Comparison of ENCODE assay signal across 1 cellular context in genomic region chr22:46528121-46528610, GRCh38.
A peak's percentile ranks its signal among the peaks of the same experiment; 100 is the strongest.
TF ChIP-seq lines count a peak whose summit lies in the region.

No MANE protein-coding gene starts in this region.

TF ChIP-seq in HepG2, 621 proteins besides CTCF, POLR2A, EP300 and RAD21 (continued from another document and continues in another):
- no peak for TF ChIP-seq THAP7 (CRISPR knock-in tag; IDR thresholded peaks at IDR 0.05)
- TF ChIP-seq HOMEZ (CRISPR knock-in tag; IDR thresholded peaks at IDR 0.05; ENCODE audit: low read depth): peak; percentile 71; the same call in 1 of the 2 replicates
- peak; percentile 42; the same call in 1 of the 2 replicates for TF ChIP-seq ZKSCAN8 (CRISPR knock-in tag; IDR thresholded peaks at IDR 0.05; ENCODE audit: borderline replicate concordance)
- TF ChIP-seq ZNF687 (CRISPR knock-in tag; IDR thresholded peaks at IDR 0.05): no peak
- TF ChIP-seq KDM5B (CRISPR knock-in tag; IDR thresholded peaks at IDR 0.05; ENCODE audit: borderline replicate concordance): no peak
- no peak for TF ChIP-seq ZNF432 (CRISPR knock-in tag; IDR thresholded peaks at IDR 0.05; ENCODE audit: borderline replicate concordance)
- no peak for TF ChIP-seq ZMAT3 (CRISPR knock-in tag; conservative IDR thresholded peaks at IDR 0.05)
- TF ChIP-seq MTF2 (CRISPR knock-in tag; IDR thresholded peaks at IDR 0.05; ENCODE audit: borderline replicate concordance): no peak
- TF ChIP-seq MYNN (CRISPR knock-in tag; IDR thresholded peaks at IDR 0.05; ENCODE audit: low read depth): no peak
- no peak for TF ChIP-seq ZBTB20 (CRISPR knock-in tag; IDR thresholded peaks at IDR 0.05; ENCODE audit: borderline replicate concordance, low read depth)
- TF ChIP-seq ZZZ3 (CRISPR knock-in tag; IDR thresholded peaks at IDR 0.05; ENCODE audit: borderline replicate concordance): no peak
- no peak for TF ChIP-seq ATAD3A (CRISPR knock-in tag; IDR thresholded peaks at IDR 0.05)
- no peak for TF ChIP-seq HBP1 (CRISPR knock-in tag; IDR thresholded peaks at IDR 0.05; ENCODE audit: low read depth)
- no peak for TF ChIP-seq ZNF713 (CRISPR knock-in tag; IDR thresholded peaks at IDR 0.05)
- no peak for TF ChIP-seq ZNF616 (CRISPR knock-in tag; IDR thresholded peaks at IDR 0.05; ENCODE audit: low read depth)
- TF ChIP-seq SOX6 (IDR thresholded peaks at IDR 0.05): no peak
- peak; percentile 94 for TF ChIP-seq SOX6 (CRISPR knock-in tag; IDR thresholded peaks at IDR 0.05)
- TF ChIP-seq E2F2 (CRISPR knock-in tag; IDR thresholded peaks at IDR 0.05; ENCODE audit: borderline replicate concordance): no peak
- TF ChIP-seq FOXJ3 (CRISPR knock-in tag; IDR thresholded peaks at IDR 0.05; ENCODE audit: borderline replicate concordance): peak; percentile 49; the same call in 1 of the 2 replicates
- no peak for TF ChIP-seq ZNF577 (CRISPR knock-in tag; IDR thresholded peaks at IDR 0.05; ENCODE audit: borderline replicate concordance, low read depth)
- no peak; the same call in 1 of the 2 replicates for TF ChIP-seq FOXA1 (IDR thresholded peaks at IDR 0.05)
- peak; percentile 80 for TF ChIP-seq FOXA1 (CRISPR knock-in tag; IDR thresholded peaks at IDR 0.05)
- peak; percentile 58 for TF ChIP-seq SALL1 (CRISPR knock-in tag; IDR thresholded peaks at IDR 0.05)
- no peak for TF ChIP-seq USF2 (IDR thresholded peaks at IDR 0.05; ENCODE audit: low read depth, low read length)
- TF ChIP-seq USF2 (CRISPR knock-in tag; IDR thresholded peaks at IDR 0.05; ENCODE audit: borderline replicate concordance): no peak
- no peak for TF ChIP-seq LBX2 (CRISPR knock-in tag; IDR thresholded peaks at IDR 0.05; ENCODE audit: borderline replicate concordance)
- TF ChIP-seq FOXC1 (CRISPR knock-in tag; IDR thresholded peaks at IDR 0.05; ENCODE audit: borderline replicate concordance): no peak
- no peak for TF ChIP-seq TRAFD1 (CRISPR knock-in tag; IDR thresholded peaks at IDR 0.05; ENCODE audit: borderline replicate concordance)
- TF ChIP-seq ZKSCAN5 (CRISPR knock-in tag; IDR thresholded peaks at IDR 0.05): no peak
- TF ChIP-seq THAP11 (CRISPR knock-in tag; IDR thresholded peaks at IDR 0.05): peak; percentile 70
- TF ChIP-seq THRA (CRISPR knock-in tag; IDR thresholded peaks at IDR 0.05; ENCODE audit: borderline replicate concordance): 0 out of 2 replicates have a peak, but pooled peaks have one; percentile 35
- no peak for TF ChIP-seq KMT2A (CRISPR knock-in tag; IDR thresholded peaks at IDR 0.05)
- TF ChIP-seq ZFP37 (CRISPR knock-in tag; IDR thresholded peaks at IDR 0.05; ENCODE audit: borderline replicate concordance): no peak
- no peak; the same call in 1 of the 2 replicates for TF ChIP-seq ZNF816 (CRISPR knock-in tag; IDR thresholded peaks at IDR 0.05; ENCODE audit: borderline replicate concordance)
- TF ChIP-seq PAF1 (CRISPR knock-in tag; IDR thresholded peaks at IDR 0.05): no peak
- TF ChIP-seq ELF1 (CRISPR knock-in tag; IDR thresholded peaks at IDR 0.05): peak; percentile 55
- no peak for TF ChIP-seq TEF (CRISPR knock-in tag; IDR thresholded peaks at IDR 0.05)
- no peak for TF ChIP-seq ZFYVE20 (CRISPR knock-in tag; IDR thresholded peaks at IDR 0.05; ENCODE audit: borderline replicate concordance, low read depth)
- TF ChIP-seq ZNF383 (CRISPR knock-in tag; IDR thresholded peaks at IDR 0.05; ENCODE audit: borderline replicate concordance): no peak
- TF ChIP-seq ZNF354B (CRISPR knock-in tag; IDR thresholded peaks at IDR 0.05): no peak
- no peak for TF ChIP-seq PATZ1 (CRISPR knock-in tag; IDR thresholded peaks at IDR 0.05)
- TF ChIP-seq TBX2 (CRISPR knock-in tag; IDR thresholded peaks at IDR 0.05; ENCODE audit: borderline replicate concordance): peak; percentile 60; the same call in 1 of the 2 replicates
- TF ChIP-seq AGO2 (optimal IDR thresholded peaks at IDR 0.05; ENCODE audit: low read depth, low read length): no peak
